In genomic region chr20:13029687-13030510, GRCh38 we compare ENCODE assay signal across 11 cellular contexts. TPM values are rescaled to one million over a fixed set of nuclear protein-coding genes. Genes with fewer than 3 reads are reported as not detected.
DNase-seq lines count a peak whose midpoint lies in the region; ATAC-seq and TF ChIP-seq lines count a peak whose summit lies in the region.
"Had no signal": no experiment of that assay in that cellular context is flagged by ENCODE, and none has a peak within 500 bp of the region (broad histone marks: within the 10 kb centered on the region; RNA-seq: fewer than 3 reads in every experiment).

No MANE protein-coding gene starts in this region.

- no peak overlapping the region for H3K4me3 ChIP-seq in right atrium auricular region
- H3K4me3 ChIP-seq in suprapubic skin, result no peak overlapping the region
- H3K4me3 ChIP-seq: dorsolateral prefrontal cortex, tibial artery had no signal

- H3K4me3 Mint-ChIP-seq in activated CD8-positive, alpha-beta T cell treated with anti-CD3 and anti-CD28 coated beads for 36 hours, result no peak overlapping the region
- H3K4me3 Mint-ChIP-seq in activated CD8-positive, alpha-beta T cell treated with anti-CD3 and anti-CD28 coated beads, Interleukin-2, amount 10 ng/mL, durations not matched to agents 7 days and 5 days, result no peak overlapping the region

- no peak for TF ChIP-seq EP300 in suprapubic skin (IDR thresholded peaks at IDR 0.05)

- no peaks in the 10 kb centered on the region for H3K4me1 Mint-ChIP-seq in activated CD8-positive, alpha-beta T cell treated with anti-CD3 and anti-CD28 coated beads for 36 hours (ENCODE audit: low read depth)
- no peaks in the 10 kb centered on the region for H3K4me1 Mint-ChIP-seq in activated CD8-positive, alpha-beta T cell treated with anti-CD3 and anti-CD28 coated beads, Interleukin-2, amount 10 ng/mL, durations not matched to agents 7 days and 5 days (ENCODE audit: low read depth)

- H3K36me3 Mint-ChIP-seq in activated CD8-positive, alpha-beta T cell treated with anti-CD3 and anti-CD28 coated beads for 36 hours (ENCODE audit: low read depth), result no peaks in the 10 kb centered on the region
- no peaks in the 10 kb centered on the region for H3K36me3 Mint-ChIP-seq in activated CD8-positive, alpha-beta T cell treated with anti-CD3 and anti-CD28 coated beads, Interleukin-2, amount 10 ng/mL, durations not matched to agents 7 days and 5 days (ENCODE audit: low read depth)

- no peak for TF ChIP-seq CTCF in activated CD8-positive, alpha-beta T cell treated with anti-CD3 and anti-CD28 coated beads for 36 hours (IDR thresholded peaks at IDR 0.05)
- TF ChIP-seq CTCF in right atrium auricular region (IDR thresholded peaks at IDR 0.05) (no peak), suprapubic skin (IDR thresholded peaks at IDR 0.05) (no peak)

- no peaks in the 10 kb centered on the region for H3K9me3 ChIP-seq in right atrium auricular region
- H3K9me3 ChIP-seq in suprapubic skin, result no peaks in the 10 kb centered on the region
- H3K9me3 ChIP-seq: tibial artery had no signal

- no peak for ATAC-seq in activated CD8-positive, alpha-beta T cell treated with anti-CD3 and anti-CD28 coated beads for 36 hours
- ATAC-seq in activated CD8-positive, alpha-beta T cell treated with anti-CD3 and anti-CD28 coated beads, Interleukin-2, amount 10 ng/mL, durations not matched to agents 7 days and 5 days, result no peak
- no peak for ATAC-seq in GM19351 (IDR thresholded peaks at IDR 0.05; ENCODE audit: unreplicated experiment)

- 31% methylated on average over 5 of the region's 5 CpGs for WGBS in suprapubic skin

- POLR2A ChIA-PET in activated CD8-positive, alpha-beta T cell treated with anti-CD3 and anti-CD28 coated beads for 36 hours (lab: Charles Lee), result no interaction called here
- POLR2A ChIA-PET in activated CD8-positive, alpha-beta T cell treated with anti-CD3 and anti-CD28 coated beads, Interleukin-2, amount 10 ng/mL, durations not matched to agents 7 days and 5 days (lab: Charles Lee), result no interaction called here

- H3K27ac ChIP-seq in right atrium auricular region (no peak overlapping the region), suprapubic skin (peak overlapping the region; percentile 64)
- H3K27ac ChIP-seq: C4-2B, tibial artery had no signal

- intact Hi-C loops in activated CD8-positive, alpha-beta T cell treated with anti-CD3 and anti-CD28 coated beads for 36 hours (cut with micrococcal nuclease), result no loop called here

- no peak overlapping the region for H3K27ac Mint-ChIP-seq in activated CD8-positive, alpha-beta T cell treated with anti-CD3 and anti-CD28 coated beads for 36 hours
- no peak overlapping the region for H3K27ac Mint-ChIP-seq in activated CD8-positive, alpha-beta T cell treated with anti-CD3 and anti-CD28 coated beads, Interleukin-2, amount 10 ng/mL, durations not matched to agents 7 days and 5 days

- H3K36me3 ChIP-seq in right atrium auricular region, result no peaks in the 10 kb centered on the region
- H3K36me3 ChIP-seq in suprapubic skin, result no peaks in the 10 kb centered on the region

- peaks cover 0 to 10% of the 10 kb centered on the region in 2 donors for H3K4me1 ChIP-seq in right atrium auricular region
- peaks cover 38% of the 10 kb centered on the region for H3K4me1 ChIP-seq in suprapubic skin

- TF ChIP-seq POLR2A in suprapubic skin (IDR thresholded peaks at IDR 0.05), result no peak

- H3K27me3 Mint-ChIP-seq in activated CD8-positive, alpha-beta T cell treated with anti-CD3 and anti-CD28 coated beads for 36 hours, result no peaks in the 10 kb centered on the region
- H3K27me3 Mint-ChIP-seq in activated CD8-positive, alpha-beta T cell treated with anti-CD3 and anti-CD28 coated beads, Interleukin-2, amount 10 ng/mL, durations not matched to agents 7 days and 5 days (ENCODE audit: low read depth), result no peaks in the 10 kb centered on the region

- DNase-seq in activated CD8-positive, alpha-beta T cell treated with anti-CD3 and anti-CD28 coated beads for 36 hours, result peak; percentile 13
- DNase-seq in activated CD8-positive, alpha-beta T cell treated with anti-CD3 and anti-CD28 coated beads, Interleukin-2, amount 10 ng/mL, durations not matched to agents 7 days and 5 days, result no peak
- DNase-seq in SW480 (ENCODE audit: low spot score) (peak; percentile 95), right atrium auricular region (ENCODE audit: low spot score) (peak; percentile 64), suprapubic skin (ENCODE audit: low spot score in 2 of 2) (peak in 1 of 2 donors; percentile 68), OCI-M1 (lab: John Stamatoyannopoulos, UW) (no peak), DMS79 (lab: John Stamatoyannopoulos, UW) (no peak)
- DNase-seq: dorsolateral prefrontal cortex, tibial artery had no signal

- CTCF ChIA-PET in activated CD8-positive, alpha-beta T cell treated with anti-CD3 and anti-CD28 coated beads for 36 hours (lab: Charles Lee), result interaction anchor here (1.0 to 1.2 kb wide), 3 partner anchors 9 to 74 kb away, joined by 3 read pairs; no protein-coding TSS in a partner anchor
- CTCF ChIA-PET in activated CD8-positive, alpha-beta T cell treated with anti-CD3 and anti-CD28 coated beads, Interleukin-2, amount 10 ng/mL, durations not matched to agents 7 days and 5 days (lab: Charles Lee), result no interaction called here

- no peaks in the 10 kb centered on the region for H3K27me3 ChIP-seq in right atrium auricular region
- no peaks in the 10 kb centered on the region for H3K27me3 ChIP-seq in suprapubic skin
- H3K27me3 ChIP-seq: dorsolateral prefrontal cortex, tibial artery had no signal

- H3K9me3 Mint-ChIP-seq in activated CD8-positive, alpha-beta T cell treated with anti-CD3 and anti-CD28 coated beads for 36 hours, result no peaks in the 10 kb centered on the region
- H3K9me3 Mint-ChIP-seq in activated CD8-positive, alpha-beta T cell treated with anti-CD3 and anti-CD28 coated beads, Interleukin-2, amount 10 ng/mL, durations not matched to agents 7 days and 5 days (ENCODE audit: insufficient read depth), result no peaks in the 10 kb centered on the region

RNA-seq across cellular contexts. Expression of gene SPTLC3, which starts 21.1 kb away (rescaled TPM):
- total RNA-seq in activated CD8-positive, alpha-beta T cell treated with anti-CD3 and anti-CD28 coated beads for 36 hours, result under 1 TPM; 0.72 to 0.77 TPM
- total RNA-seq in activated CD8-positive, alpha-beta T cell treated with anti-CD3 and anti-CD28 coated beads, Interleukin-2, amount 10 ng/mL, durations not matched to agents 7 days and 5 days, result under 1 TPM; 0.05 to 0.37 TPM
- 1 to 10 TPM; 2.8 to 4.2 TPM for total RNA-seq in right atrium auricular region
- total RNA-seq in suprapubic skin, result 10 to 100 TPM; 54.1 to 83.0 (median 64.7) TPM

Comparison
In these comparisons a context has a peak if more than half of its experiments do, and no peak if none do; other contexts are left out.
1. DNase-seq: peak in activated CD8-positive, alpha-beta T cell treated with anti-CD3 and anti-CD28 coated beads for 36 hours (single experiment), SW480 (single experiment) and right atrium auricular region (single experiment); none in activated CD8-positive, alpha-beta T cell treated with anti-CD3 and anti-CD28 coated beads, Interleukin-2, amount 10 ng/mL, durations not matched to agents 7 days and 5 days (single experiment), OCI-M1 (single experiment) and DMS79 (single experiment).
2. RNA of gene SPTLC3, which starts 21.1 kb away (total RNA-seq): 54.1 to 83.0 TPM in suprapubic skin; 2.8 to 4.2 TPM in right atrium auricular region, 0.72 to 0.77 TPM in activated CD8-positive, alpha-beta T cell treated with anti-CD3 and anti-CD28 coated beads for 36 hours and 0.05 to 0.37 TPM in activated CD8-positive, alpha-beta T cell treated with anti-CD3 and anti-CD28 coated beads, Interleukin-2, amount 10 ng/mL, durations not matched to agents 7 days and 5 days; every median in the first group is over 10 times any median in the second.